In the genomic region with DNA sequence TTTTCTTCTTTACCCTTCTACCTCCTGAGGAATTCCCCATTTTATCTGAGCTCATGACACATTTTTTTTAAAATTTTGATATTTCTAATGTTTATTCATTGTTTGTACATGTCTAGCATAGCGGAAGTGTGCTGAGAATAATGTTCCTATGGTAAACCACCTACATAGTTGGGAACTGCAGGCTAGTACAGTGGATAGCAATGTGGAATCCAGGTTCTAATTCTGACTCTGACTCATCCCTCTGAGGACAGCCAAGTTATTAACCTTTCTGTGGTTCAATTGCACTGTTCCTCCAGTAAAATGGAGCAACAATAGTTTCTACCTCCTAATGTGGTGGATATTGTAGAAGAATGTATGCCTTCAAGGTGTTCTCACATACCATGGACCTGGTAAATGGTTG, we compare ENCODE assay signal across 33 cellular contexts. TPM values are rescaled to one million over a fixed set of nuclear protein-coding genes. Genes with fewer than 3 reads are reported as not detected.
"Had no signal": no experiment of that assay in that cellular context is flagged by ENCODE, and none has a peak within 500 bp of the region (broad histone marks: within the 10 kb centered on the region; RNA-seq: fewer than 3 reads in every experiment).

No MANE protein-coding gene starts in this region.

- H3K9me3 Mint-ChIP-seq: activated CD4-positive, alpha-beta memory T cell treated with anti-CD3 and anti-CD28 coated beads for 36 hours; activated CD4-positive, alpha-beta T cell treated with anti-CD3 and anti-CD28 coated beads, Interleukin-2, amount 10 ng/mL, durations not matched to agents 24 days and 14 days; activated naive CD4-positive, alpha-beta T cell treated with anti-CD3 and anti-CD28 coated beads, Interleukin-2, amount 10 ng/mL, durations not matched to agents 7 days and 5 days; activated T-cell treated with anti-CD3 and anti-CD28 coated beads, Interleukin-2, amount 50 U/mL, for 24 hours; neural crest cell had no signal

- H3K4me3 Mint-ChIP-seq: activated CD4-positive, alpha-beta memory T cell treated with anti-CD3 and anti-CD28 coated beads for 36 hours; activated CD4-positive, alpha-beta T cell treated with anti-CD3 and anti-CD28 coated beads, Interleukin-2, amount 10 ng/mL, durations not matched to agents 24 days and 14 days; activated naive CD4-positive, alpha-beta T cell treated with anti-CD3 and anti-CD28 coated beads, Interleukin-2, amount 10 ng/mL, durations not matched to agents 7 days and 5 days; activated T-cell treated with anti-CD3 and anti-CD28 coated beads, Interleukin-2, amount 50 U/mL, for 24 hours; naive thymus-derived CD8-positive, alpha-beta T cell; neural crest cell; T-helper 17 cell had no signal

- H3K4me1 Mint-ChIP-seq: activated CD4-positive, alpha-beta T cell treated with anti-CD3 and anti-CD28 coated beads, Interleukin-2, amount 10 ng/mL, durations not matched to agents 24 days and 14 days; activated naive CD4-positive, alpha-beta T cell treated with anti-CD3 and anti-CD28 coated beads, Interleukin-2, amount 10 ng/mL, durations not matched to agents 7 days and 5 days; naive thymus-derived CD8-positive, alpha-beta T cell; neural crest cell; T-helper 17 cell had no signal

- H3K27me3 ChIP-seq: colonic mucosa, gastrocnemius medialis, hepatocyte, vagina had no signal

- H3K9me3 ChIP-seq: colonic mucosa, gastrocnemius medialis, psoas muscle, thoracic aorta, vagina had no signal

- H3K36me3 ChIP-seq: colonic mucosa, gastrocnemius medialis, thoracic aorta, vagina had no signal

- H3K9ac ChIP-seq: parathyroid adenoma had no signal

- ATAC-seq: gastrocnemius medialis; left cardiac atrium; left ventricle myocardium superior; naive thymus-derived CD8-positive, alpha-beta T cell; psoas muscle; right cardiac atrium; stimulated activated naive CD8-positive, alpha-beta T cell treated with anti-CD3 and anti-CD28 coated beads, Interleukin-15, Interleukin-2, amounts not matched to agents 100 U/mL and 50 U/mL, for 24 hours; T-helper 17 cell had no signal

- H3K4me3 ChIP-seq: colonic mucosa, gastrocnemius medialis, hepatocyte, psoas muscle, thoracic aorta, vagina had no signal

- DNase-seq: activated CD4-positive, alpha-beta memory T cell treated with anti-CD3 and anti-CD28 coated beads for 36 hours; activated CD4-positive, alpha-beta T cell treated with anti-CD3 and anti-CD28 coated beads, Interleukin-2, amount 10 ng/mL, durations not matched to agents 24 days and 14 days; activated CD4-positive, CD25-positive, alpha-beta regulatory T cell treated with anti-CD3 and anti-CD28 coated beads, Interleukin-2, amount 50 U/mL, for 72 hours; activated CD8-positive, alpha-beta memory T cell treated with anti-CD3 and anti-CD28 coated beads, Interleukin-2, amount 50 U/mL, for 48 hours; activated gamma-delta T cell; activated naive CD4-positive, alpha-beta T cell treated with anti-CD3 and anti-CD28 coated beads, Interleukin-2, amount 10 ng/mL, durations not matched to agents 7 days and 5 days; activated T-cell treated with anti-CD3 and anti-CD28 coated beads, Interleukin-2, amount 50 U/mL, for 24 hours; amygdala; colonic mucosa; effector memory CD4-positive, alpha-beta T cell; erythroblast; gastrocnemius medialis; left cardiac atrium; left ventricle myocardium superior; naive thymus-derived CD8-positive, alpha-beta T cell; occipital lobe; psoas muscle; right cardiac atrium; stimulated activated CD4-positive, alpha-beta T cell treated with anti-CD3 and anti-CD28 coated beads, Interleukin-4, amount 100 ng/mL, for 1 hour; stimulated activated naive CD8-positive, alpha-beta T cell treated with anti-CD3 and anti-CD28 coated beads, Interleukin-15, Interleukin-2, amounts not matched to agents 100 U/mL and 50 U/mL, for 24 hours; T-helper 17 cell; T1000; trophoblast cell had no signal

- H3K27ac ChIP-seq: colonic mucosa, gastrocnemius medialis, hepatocyte, parathyroid adenoma, psoas muscle, thoracic aorta, vagina had no signal

- H3K79me2 ChIP-seq: hepatocyte, parathyroid adenoma had no signal

- H3K36me3 Mint-ChIP-seq: activated CD4-positive, alpha-beta memory T cell treated with anti-CD3 and anti-CD28 coated beads for 36 hours; activated naive CD4-positive, alpha-beta T cell treated with anti-CD3 and anti-CD28 coated beads, Interleukin-2, amount 10 ng/mL, durations not matched to agents 7 days and 5 days; naive thymus-derived CD8-positive, alpha-beta T cell had no signal

- H3K4me1 ChIP-seq: colonic mucosa, gastrocnemius medialis, parathyroid adenoma, psoas muscle, vagina had no signal

- H2AFZ ChIP-seq: hepatocyte, parathyroid adenoma had no signal

- H3K27ac Mint-ChIP-seq: activated CD4-positive, alpha-beta memory T cell treated with anti-CD3 and anti-CD28 coated beads for 36 hours; activated CD4-positive, alpha-beta T cell treated with anti-CD3 and anti-CD28 coated beads, Interleukin-2, amount 10 ng/mL, durations not matched to agents 24 days and 14 days; activated naive CD4-positive, alpha-beta T cell treated with anti-CD3 and anti-CD28 coated beads, Interleukin-2, amount 10 ng/mL, durations not matched to agents 7 days and 5 days; activated T-cell treated with anti-CD3 and anti-CD28 coated beads, Interleukin-2, amount 50 U/mL, for 24 hours; naive thymus-derived CD8-positive, alpha-beta T cell; T-helper 17 cell had no signal

- FAIRE-seq: keratinocyte had no signal

- H3K4me2 ChIP-seq: hepatocyte had no signal

- H3K27me3 Mint-ChIP-seq: activated CD4-positive, alpha-beta memory T cell treated with anti-CD3 and anti-CD28 coated beads for 36 hours; activated CD4-positive, alpha-beta T cell treated with anti-CD3 and anti-CD28 coated beads, Interleukin-2, amount 10 ng/mL, durations not matched to agents 24 days and 14 days; activated naive CD4-positive, alpha-beta T cell treated with anti-CD3 and anti-CD28 coated beads, Interleukin-2, amount 10 ng/mL, durations not matched to agents 7 days and 5 days; T-helper 17 cell had no signal

RNA-seq across cellular contexts. Expression of gene APELA, which starts 20.6 kb away (rescaled TPM):
- total RNA-seq: activated CD4-positive, alpha-beta memory T cell treated with anti-CD3 and anti-CD28 coated beads for 36 hours; activated CD4-positive, alpha-beta T cell treated with anti-CD3 and anti-CD28 coated beads, Interleukin-2, amount 10 ng/mL, durations not matched to agents 24 days and 14 days; activated CD8-positive, alpha-beta memory T cell treated with anti-CD3 and anti-CD28 coated beads for 36 hours; colonic mucosa; dermis microvascular lymphatic vessel endothelial cell; gastrocnemius medialis; left cardiac atrium; left ventricle myocardium superior; lung microvascular endothelial cell; naive thymus-derived CD8-positive, alpha-beta T cell; occipital lobe; psoas muscle; right cardiac atrium; skeletal muscle tissue; T-helper 17 cell; thoracic aorta; vagina had no signal
- polyA plus RNA-seq: keratinocyte; naive thymus-derived CD8-positive, alpha-beta T cell; right cardiac atrium had no signal
